8 cellular contexts compared by ENCODE assay signal in the genomic region with DNA sequence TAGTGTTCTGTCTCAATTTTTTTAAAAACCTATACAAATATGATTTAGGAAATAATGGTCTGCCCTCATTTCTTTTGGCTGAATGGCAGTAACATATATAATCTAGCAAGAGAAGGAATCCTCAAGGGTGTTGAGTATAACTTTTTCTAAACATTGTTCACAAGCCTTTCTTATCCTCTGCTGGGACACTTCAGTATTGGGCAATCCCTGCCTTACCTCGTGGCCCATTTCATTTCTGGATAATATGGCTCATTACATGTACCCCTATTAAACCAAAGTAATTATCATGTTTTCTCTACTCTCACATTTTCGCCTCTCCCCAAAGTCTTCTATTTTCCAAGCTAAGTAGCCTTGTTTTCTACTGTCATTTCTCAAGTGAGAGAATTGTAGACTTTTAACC.
"Had no signal": no experiment of that assay in that cellular context is flagged by ENCODE, and none has a peak within 500 bp of the region (broad histone marks: within the 10 kb centered on the region; RNA-seq: fewer than 3 reads in every experiment).

No MANE protein-coding gene starts in this region.

- H3K9ac ChIP-seq: GM23248 had no signal

- H3K4me1 ChIP-seq: HAP-1 had no signal

- H3K9me3 ChIP-seq: HAP-1 had no signal

- DNase-seq: GM23248, GOT3, H7, HFFc6, KG1 had no signal

- H3K4me3 Mint-ChIP-seq: HFFc6 had no signal

- H3K4me3 ChIP-seq: GM23248, HAP-1, K562 had no signal

- H3K9me3 Mint-ChIP-seq: HFFc6 had no signal

- H3K27ac Mint-ChIP-seq: HFFc6 had no signal

- ATAC-seq: HCT116, K562 had no signal

- H3K27ac ChIP-seq: GM23248 had no signal

- H3K36me3 ChIP-seq: HAP-1 had no signal
